Comparison of ENCODE assay signal across 29 cellular contexts in genomic region chr15:101583284-101583683, GRCh38.
"Had no signal": no experiment of that assay in that cellular context is flagged by ENCODE, and none has a peak within 500 bp of the region (broad histone marks: within the 10 kb centered on the region; RNA-seq: fewer than 3 reads in every experiment).

No MANE protein-coding gene starts in this region.

- FAIRE-seq: urothelium cell line had no signal

- H3K27me3 ChIP-seq: testis, thyroid gland, tibial nerve, transverse colon, upper lobe of left lung, uterus, vagina had no signal

- H3K9me3 ChIP-seq: suprapubic skin, testis, thyroid gland, transverse colon, upper lobe of left lung, upper lobe of right lung, vagina had no signal

- H3K36me3 Mint-ChIP-seq: stimulated activated effector memory CD8-positive, alpha-beta T cell treated with anti-CD3 and anti-CD28 coated beads, Interleukin-12 subunit alpha, Interleukin-12 subunit beta, amount 100 ng/mL, for 72 hours; stimulated activated memory B cell treated with anti-CD40 and anti-IgM and Interleukin-4, amounts not matched to agents 10 μg/mL and 1 μg/mL and 100 μg/mL, for 72 hours; stimulated activated naive B cell treated with anti-CD40 and anti-IgM and Interleukin-4, amounts not matched to agents 10 μg/mL and 1 μg/mL and 100 μg/mL, for 72 hours; type B pancreatic cell had no signal

- H3K4me3 Mint-ChIP-seq: stimulated activated effector memory CD8-positive, alpha-beta T cell treated with anti-CD3 and anti-CD28 coated beads, Interleukin-12 subunit alpha, Interleukin-12 subunit beta, amount 100 ng/mL, for 72 hours; stimulated activated memory B cell treated with anti-CD40 and anti-IgM and Interleukin-4, amounts not matched to agents 10 μg/mL and 1 μg/mL and 100 μg/mL, for 72 hours; stimulated activated naive B cell treated with anti-CD40 and anti-IgM and Interleukin-4, amounts not matched to agents 10 μg/mL and 1 μg/mL and 100 μg/mL, for 72 hours; stimulated activated naive CD8-positive, alpha-beta T cell treated with anti-CD3 and anti-CD28 coated beads, Interleukin-15, amount 100 ng/mL, for 72 hours; stimulated activated naive CD8-positive, alpha-beta T cell treated with anti-CD3 and anti-CD28 coated beads, Interleukin-15, Interleukin-2, amounts not matched to agents 100 ng/mL and 50 ng/mL, for 24 hours; type B pancreatic cell had no signal

- H3K9me3 Mint-ChIP-seq: stimulated activated naive CD8-positive, alpha-beta T cell treated with anti-CD3 and anti-CD28 coated beads, Interleukin-15, Interleukin-2, amounts not matched to agents 100 ng/mL and 50 ng/mL, for 24 hours; type B pancreatic cell had no signal

- H3K4me3 ChIP-seq: stomach, suprapubic skin, testis, thoracic aorta, thyroid gland, tibial artery, tibial nerve, transverse colon, upper lobe of left lung, upper lobe of right lung, uterus, vagina had no signal

- H3K27ac Mint-ChIP-seq: stimulated activated effector memory CD8-positive, alpha-beta T cell treated with anti-CD3 and anti-CD28 coated beads, Interleukin-12 subunit alpha, Interleukin-12 subunit beta, amount 100 ng/mL, for 72 hours; stimulated activated memory B cell treated with anti-CD40 and anti-IgM and Interleukin-4, amounts not matched to agents 10 μg/mL and 1 μg/mL and 100 μg/mL, for 72 hours; stimulated activated naive B cell treated with anti-CD40 and anti-IgM and Interleukin-4, amounts not matched to agents 10 μg/mL and 1 μg/mL and 100 μg/mL, for 72 hours; stimulated activated naive CD8-positive, alpha-beta T cell treated with anti-CD3 and anti-CD28 coated beads, Interleukin-15, amount 100 ng/mL, for 72 hours; stimulated activated naive CD8-positive, alpha-beta T cell treated with anti-CD3 and anti-CD28 coated beads, Interleukin-15, Interleukin-2, amounts not matched to agents 100 ng/mL and 50 ng/mL, for 24 hours; type B pancreatic cell had no signal

- H3K4me1 ChIP-seq: suprapubic skin, testis, thyroid gland, tibial artery, tibial nerve, transverse colon, upper lobe of left lung, upper lobe of right lung, uterus, vagina had no signal

- ATAC-seq: stimulated activated effector memory CD8-positive, alpha-beta T cell treated with anti-CD3 and anti-CD28 coated beads, Interleukin-12 subunit alpha, Interleukin-12 subunit beta, amount 100 ng/mL, for 72 hours; stimulated activated memory B cell treated with anti-CD40 and anti-IgM and Interleukin-4, amounts not matched to agents 10 μg/mL and 1 μg/mL and 100 μg/mL, for 72 hours; stimulated activated naive B cell treated with anti-CD40 and anti-IgM and Interleukin-4, amounts not matched to agents 10 μg/mL and 1 μg/mL and 100 μg/mL, for 72 hours; stimulated activated naive CD8-positive, alpha-beta T cell treated with anti-CD3 and anti-CD28 coated beads, Interleukin-15, amount 100 ng/mL, for 72 hours; stimulated activated naive CD8-positive, alpha-beta T cell treated with anti-CD3 and anti-CD28 coated beads, Interleukin-15, Interleukin-2, amounts not matched to agents 100 U/mL and 50 U/mL, for 24 hours; upper lobe of right lung had no signal

- H3K36me3 ChIP-seq: stomach, suprapubic skin, thoracic aorta, thyroid gland, tibial artery, tibial nerve, transverse colon, upper lobe of left lung, upper lobe of right lung, uterus, vagina had no signal

- H3K4me1 Mint-ChIP-seq: stimulated activated effector memory CD8-positive, alpha-beta T cell treated with anti-CD3 and anti-CD28 coated beads, Interleukin-12 subunit alpha, Interleukin-12 subunit beta, amount 100 ng/mL, for 72 hours; stimulated activated memory B cell treated with anti-CD40 and anti-IgM and Interleukin-4, amounts not matched to agents 10 μg/mL and 1 μg/mL and 100 μg/mL, for 72 hours; stimulated activated naive B cell treated with anti-CD40 and anti-IgM and Interleukin-4, amounts not matched to agents 10 μg/mL and 1 μg/mL and 100 μg/mL, for 72 hours had no signal

- DNase-seq: stimulated activated CD4-positive, alpha-beta T cell treated with anti-CD3 and anti-CD28 coated beads, Interleukin-2, amount 100 ng/mL, for 48 hours; stimulated activated CD4-positive, alpha-beta T cell treated with anti-CD3 and anti-CD28 coated beads, Interleukin-4, amount 100 ng/mL, for 1 hour; stimulated activated CD4-positive, alpha-beta T cell treated with anti-CD3 and anti-CD28 coated beads, Interleukin-4, amount 100 ng/mL, for 24 hours; stimulated activated CD4-positive, alpha-beta T cell treated with anti-CD3 and anti-CD28 coated beads, Interleukin-4, amount 100 ng/mL, for 4 hours; stimulated activated CD8-positive, alpha-beta memory T cell treated with anti-CD3 and anti-CD28 coated beads, Interleukin-4, amount 100 ng/mL, for 48 hours; stimulated activated naive B cell treated with anti-CD40 and anti-IgM and Interleukin-4, amounts not matched to agents 10 μg/mL and 1 μg/mL and 100 μg/mL, for 72 hours; stimulated activated naive CD4-positive, alpha-beta T cell; stimulated activated naive CD4-positive, alpha-beta T cell treated with Interleukin-2 at 50 U/mL for 16 hours; stimulated activated naive CD8-positive, alpha-beta T cell treated with anti-CD3 and anti-CD28 coated beads, Interleukin-15, amount 100 ng/mL, for 72 hours; stimulated activated naive CD8-positive, alpha-beta T cell treated with anti-CD3 and anti-CD28 coated beads, Interleukin-15, Interleukin-2, amounts not matched to agents 100 U/mL and 50 U/mL, for 24 hours; stomach; substantia nigra; testis; thyroid gland; tibial artery; transverse colon; trophoblast cell; upper lobe of left lung; upper lobe of right lung; uterus had no signal

- H3K27ac ChIP-seq: stomach, suprapubic skin, testis, thoracic aorta, thyroid gland, tibial artery, tibial nerve, transverse colon, upper lobe of left lung, upper lobe of right lung, uterus, vagina had no signal
